8 cellular contexts compared by ENCODE assay signal in the genomic region with DNA sequence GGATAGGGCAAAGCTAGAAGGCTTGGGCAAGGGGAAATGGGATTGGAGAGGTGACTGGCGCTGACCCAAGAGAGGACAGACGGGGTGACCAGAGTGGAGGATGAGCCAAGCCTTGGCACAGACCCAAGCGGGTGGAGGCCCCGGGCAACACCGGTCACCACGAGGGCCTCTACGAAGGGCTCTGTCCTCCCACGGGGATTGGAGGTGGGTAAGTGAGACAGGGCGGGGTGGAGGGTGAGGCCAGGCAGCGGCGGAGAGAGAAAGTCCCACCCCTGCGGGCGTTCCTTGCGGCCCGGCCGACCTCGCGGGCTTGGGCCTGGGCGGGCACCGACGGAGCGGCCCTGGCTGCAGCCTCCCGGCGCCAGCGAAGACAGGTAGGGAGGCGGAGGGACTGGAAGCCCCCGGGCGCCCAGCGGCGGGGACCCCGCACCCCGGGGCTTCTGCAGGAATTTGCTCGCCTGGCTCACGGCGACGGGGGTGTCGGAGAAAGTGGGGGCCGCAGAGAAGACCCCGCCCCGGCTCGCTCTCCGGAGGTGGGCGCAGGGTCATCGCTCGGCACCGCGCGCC. TPM values are rescaled to one million over a fixed set of nuclear protein-coding genes. Genes with fewer than 3 reads are reported as not detected.
DNase-seq lines count a peak whose midpoint lies in the region; ATAC-seq and TF ChIP-seq lines count a peak whose summit lies in the region.

TSS of gene PAPLN (plus strand) at position 288 of the 567 bp plus-strand sequence. CDS start 2,273 bp downstream, outside the sequence.

- in situ Hi-C loops in KBM-7 (cut with MboI; ENCODE audit: low pct_unique_long_range_greater_than_20kb, low sequenced_read_pairs), result no loop called here

- H3K36me3 ChIP-seq in breast epithelium, result no peaks in the 10 kb centered on the region
- no peaks in the 10 kb centered on the region for H3K36me3 ChIP-seq in left lung

- TF ChIP-seq CTCF in breast epithelium (IDR thresholded peaks at IDR 0.05) (no peak), left lung (IDR thresholded peaks at IDR 0.05) (no peak)

- intact Hi-C loops in breast epithelium (cut with DNase I; ENCODE audit: low total_unique reads) (loop anchor here (10.0 kb wide), 1 partner anchor 47 kb away; no protein-coding TSS in a partner anchor), left lung (cut with DNase I) (no loop called here)

- TF ChIP-seq POLR2A in breast epithelium (IDR thresholded peaks at IDR 0.05), result no peak

- peak within 1 kb of the TSS; percentile 58 to 77 for H3K27ac ChIP-seq in breast epithelium
- peak within 1 kb of the TSS in 1 of 2 donors; percentile 56 for H3K27ac ChIP-seq in left lung
- peak within 1 kb of the TSS; percentile 45 for H3K27ac ChIP-seq in temporal lobe (ENCODE audit: low read depth, low read length)

- H3K27me3 ChIP-seq in breast epithelium (peaks cover 0 to 3% of the 10 kb centered on the region in 2 donors), left lung (peaks cover 16 to 92% of the 10 kb centered on the region in 2 donors)

- H3K4me1 ChIP-seq in breast epithelium (peaks cover 7 to 10% of the 10 kb centered on the region in 2 donors), left lung (peaks cover 32 to 61% of the 10 kb centered on the region in 2 donors)

- H3K4me3 ChIP-seq in breast epithelium (peak within 1 kb of the TSS; percentile 53 to 84 (median 67)), left lung (peak within 1 kb of the TSS; percentile 46 to 51)

- peak; percentile 67 for ATAC-seq in left lung
- ATAC-seq in GM18861 (IDR thresholded peaks at IDR 0.05; ENCODE audit: unreplicated experiment), result no peak

- no peaks in the 10 kb centered on the region for H3K9me3 ChIP-seq in breast epithelium
- no peaks in the 10 kb centered on the region for H3K9me3 ChIP-seq in left lung

- DNase-seq in D341Med (ENCODE audit: low spot score) (peak; percentile 63), KBM-7 (peak; percentile 34), breast epithelium (ENCODE audit: low spot score in 2 of 2) (peak in 1 of 2 donors; percentile 76), left lung (peak in 1 of 2 donors; percentile 59), T-helper 9 cell (no peak)
- DNase-seq in activated CD4-positive, alpha-beta T cell treated with anti-CD3 and anti-CD28 coated beads for 48 hours, result no peak

RNA-seq across cellular contexts. Expression of gene PAPLN, which starts in this region (rescaled TPM):
- total RNA-seq in breast epithelium (10 to 100 TPM; 19.7 to 29.9 (median 23.8) TPM), left lung (10 to 100 TPM in 1 of 2 donors, 1 to 10 TPM in 1; 8.6 to 21.0 TPM), temporal lobe (1.7 TPM)

Comparison
In these comparisons a context has a peak if more than half of its experiments do, and no peak if none do; other contexts are left out.
1. DNase-seq: peak in D341Med (single experiment) and KBM-7 (single experiment); none in activated CD4-positive, alpha-beta T cell treated with anti-CD3 and anti-CD28 coated beads for 48 hours (single experiment) and T-helper 9 cell (single experiment).